In genomic region chr9:122463828-122464632, GRCh38 we compare ENCODE assay signal across 1 cellular context.
TF ChIP-seq lines count a peak whose summit lies in the region.

No MANE protein-coding gene starts in this region.

TF ChIP-seq in HepG2, 621 proteins besides CTCF, POLR2A, EP300 and RAD21 (continued from another document and continues in another):
- TF ChIP-seq FOXP4 (CRISPR knock-in tag; IDR thresholded peaks at IDR 0.05) (peak; percentile 17; the same call in 1 of the 2 replicates), MED13 (CRISPR knock-in tag; IDR thresholded peaks at IDR 0.05) (no peak), ZNF580 (CRISPR knock-in tag; IDR thresholded peaks at IDR 0.05; ENCODE audit: borderline replicate concordance, low read depth) (peak; percentile 51; the same call in 1 of the 2 replicates), ZNF558 (CRISPR knock-in tag; IDR thresholded peaks at IDR 0.05; ENCODE audit: borderline replicate concordance) (no peak), ZNF549 (CRISPR knock-in tag; IDR thresholded peaks at IDR 0.05) (no peak), SOX5 (CRISPR knock-in tag; IDR thresholded peaks at IDR 0.05; ENCODE audit: borderline replicate concordance) (0 out of 2 replicates have a peak, but pooled peaks have one; percentile 17), PATZ1 (CRISPR knock-in tag; IDR thresholded peaks at IDR 0.05) (peak; percentile 39; the same call in 1 of the 2 replicates), ZNF574 (CRISPR knock-in tag; IDR thresholded peaks at IDR 0.05) (peak; percentile 99), ZNF557 (CRISPR knock-in tag; IDR thresholded peaks at IDR 0.05) (no peak), ZSCAN31 (CRISPR knock-in tag; IDR thresholded peaks at IDR 0.05; ENCODE audit: low read depth) (no peak), ZSCAN5A (CRISPR knock-in tag; IDR thresholded peaks at IDR 0.05; ENCODE audit: borderline replicate concordance) (no peak; the same call in 1 of the 2 replicates), HOXA7 (CRISPR knock-in tag; IDR thresholded peaks at IDR 0.05) (no peak), CHCHD3 (CRISPR knock-in tag; IDR thresholded peaks at IDR 0.05) (no peak), HOMEZ (CRISPR knock-in tag; IDR thresholded peaks at IDR 0.05; ENCODE audit: low read depth) (peak; percentile 85), IRF1 (CRISPR knock-in tag; IDR thresholded peaks at IDR 0.05; ENCODE audit: low read depth) (no peak), TBP (CRISPR knock-in tag; IDR thresholded peaks at IDR 0.05) (no peak), MIXL1 (CRISPR knock-in tag; IDR thresholded peaks at IDR 0.05) (peak; percentile 51; the same call in 1 of the 2 replicates), KLF11 (CRISPR knock-in tag; IDR thresholded peaks at IDR 0.05) (no peak), ZNF75D (CRISPR knock-in tag; IDR thresholded peaks at IDR 0.05; ENCODE audit: borderline replicate concordance) (no peak), GATAD2A (CRISPR knock-in tag; IDR thresholded peaks at IDR 0.05) (peak; percentile 47; the same call in 1 of the 2 replicates), SRY (CRISPR knock-in tag; IDR thresholded peaks at IDR 0.05) (no peak), CEBPG (CRISPR knock-in tag; IDR thresholded peaks at IDR 0.05) (0 out of 2 replicates have a peak, but pooled peaks have one; percentile 10), HES4 (CRISPR knock-in tag; IDR thresholded peaks at IDR 0.05; ENCODE audit: borderline replicate concordance) (0 out of 2 replicates have a peak, but pooled peaks have one; percentile 28), NONO (IDR thresholded peaks at IDR 0.05) (no peak), NONO (CRISPR knock-in tag; conservative IDR thresholded peaks at IDR 0.05) (peak; percentile 32; the same call in 1 of the 2 replicates), ELK4 (CRISPR knock-in tag; IDR thresholded peaks at IDR 0.05; ENCODE audit: borderline replicate concordance) (no peak), HNRNPUL1 (IDR thresholded peaks at IDR 0.05; ENCODE audit: low read depth, low read length) (no peak), CSRNP1 (CRISPR knock-in tag; IDR thresholded peaks at IDR 0.05) (no peak), IKZF5 (CRISPR knock-in tag; IDR thresholded peaks at IDR 0.05) (peak; percentile 34; the same call in 1 of the 2 replicates), ZNF570 (CRISPR knock-in tag; IDR thresholded peaks at IDR 0.05; ENCODE audit: borderline replicate concordance) (no peak), ZNF609 (CRISPR knock-in tag; IDR thresholded peaks at IDR 0.05; ENCODE audit: borderline replicate concordance) (no peak), ZFP41 (CRISPR knock-in tag; IDR thresholded peaks at IDR 0.05; ENCODE audit: borderline replicate concordance) (no peak), SMC3 (IDR thresholded peaks at IDR 0.05; ENCODE audit: low read length) (peak; percentile 70), SSRP1 (CRISPR knock-in tag; IDR thresholded peaks at IDR 0.05) (0 out of 2 replicates have a peak, but pooled peaks have one; percentile 51)
